9 cellular contexts compared by ENCODE assay signal in the genomic region with DNA sequence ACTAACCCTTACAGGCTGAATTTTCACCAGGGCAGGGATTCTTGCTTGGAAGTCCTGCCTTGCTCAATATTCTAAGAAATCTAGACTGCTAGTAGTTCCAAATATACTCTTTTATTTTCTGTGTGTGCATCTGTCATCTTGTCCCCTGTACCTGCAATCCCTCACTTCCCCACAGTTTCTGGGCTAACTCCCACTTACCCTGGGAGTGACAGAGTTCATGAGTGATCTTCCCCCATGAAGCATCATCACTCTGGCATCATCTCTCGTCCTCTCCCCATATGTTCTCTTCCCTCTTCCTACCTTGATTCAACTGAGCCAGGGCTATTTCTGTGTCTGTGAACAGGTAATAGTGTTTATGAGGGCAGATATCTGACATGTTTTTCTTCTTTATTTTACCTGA. TPM values are rescaled to one million over a fixed set of nuclear protein-coding genes. Genes with fewer than 3 reads are reported as not detected.
"Had no signal": no experiment of that assay in that cellular context is flagged by ENCODE, and none has a peak within 500 bp of the region (broad histone marks: within the 10 kb centered on the region; RNA-seq: fewer than 3 reads in every experiment).

No MANE protein-coding gene starts in this region.

- DNase-seq: IMR-90, KBM-7, KG1 had no signal

- H3K27me3 Mint-ChIP-seq: IgD-negative memory B cell had no signal

- H3K9ac ChIP-seq: KMS-11 had no signal

- H3K4me1 Mint-ChIP-seq: IgD-negative memory B cell had no signal

- H3K27ac Mint-ChIP-seq: IgD-negative memory B cell had no signal

- FAIRE-seq: HTR-8/SVneo, K562 had no signal

- H3K4me2 ChIP-seq: KMS-11 had no signal

- H3K4me3 Mint-ChIP-seq: IgD-negative memory B cell had no signal

- H3K27ac ChIP-seq: HL-60, KMS-11 had no signal

- H3K4me3 ChIP-seq: K562 had no signal

- ATAC-seq: K562 had no signal

- H3K36me3 Mint-ChIP-seq: IgD-negative memory B cell had no signal

RNA-seq across cellular contexts. Expression of a gene that starts 35.8 kb away (rescaled TPM):
- total RNA-seq: HT1080 had no signal
- polyA plus RNA-seq: IgD-negative memory B cell had no signal
